22 cellular contexts compared by ENCODE assay signal in genomic region chr9:120043448-120043847, GRCh38.
A peak's percentile ranks its signal among the peaks of the same experiment; 100 is the strongest.
DNase-seq lines count a peak whose midpoint lies in the region; ATAC-seq and TF ChIP-seq lines count a peak whose summit lies in the region.
"Had no signal": no experiment of that assay in that cellular context is flagged by ENCODE, and none has a peak within 500 bp of the region (broad histone marks: within the 10 kb centered on the region; RNA-seq: fewer than 3 reads in every experiment).

No MANE protein-coding gene starts in this region.

- H3K27ac ChIP-seq in SJCRH30 (no peak overlapping the region), upper lobe of left lung (no peak overlapping the region), tibial nerve (no peak overlapping the region)
- H3K27ac ChIP-seq: 22Rv1, esophagus muscularis mucosa, KMS-11, spleen, thoracic aorta had no signal

- no peak for TF ChIP-seq CTCF in upper lobe of left lung (IDR thresholded peaks at IDR 0.05)
- TF ChIP-seq CTCF in tibial nerve (IDR thresholded peaks at IDR 0.05) = no peak

- 40 to 59% methylated on average over 7 of the region's 7 CpGs for WGBS in upper lobe of left lung, 2 donors
- 47 to 50% methylated on average over 7 of the region's 7 CpGs for WGBS in tibial nerve, 2 donors

- TF ChIP-seq EP300 in upper lobe of left lung (IDR thresholded peaks at IDR 0.05) (no peak), tibial nerve (IDR thresholded peaks at IDR 0.05) (no peak)

- TF ChIP-seq POLR2A in upper lobe of left lung (IDR thresholded peaks at IDR 0.05) (no peak), tibial nerve (IDR thresholded peaks at IDR 0.05) (no peak)

- H3K4me1 ChIP-seq in SJCRH30 (0 out of 2 replicates have a peak, but pooled peaks cover 3% of the 10 kb centered on the region), upper lobe of left lung (no peaks in the 10 kb centered on the region), tibial nerve (no peaks in the 10 kb centered on the region)
- H3K4me1 ChIP-seq: BE2C, esophagus muscularis mucosa, spleen had no signal

- H3K27me3 ChIP-seq in SJCRH30 = peaks cover 7% of the 10 kb centered on the region; the same call in 1 of the 2 replicates
- H3K27me3 ChIP-seq in upper lobe of left lung = no peaks in the 10 kb centered on the region
- no peaks in the 10 kb centered on the region for H3K27me3 ChIP-seq in tibial nerve
- H3K27me3 ChIP-seq: BE2C, esophagus muscularis mucosa, spleen had no signal

- ATAC-seq in upper lobe of left lung (ENCODE audit: low FRiP score in 2 of 2) = peak; percentile 16 to 58
- no peak for ATAC-seq in HG03025 (IDR thresholded peaks at IDR 0.05; ENCODE audit: low FRiP score, unreplicated experiment)
- ATAC-seq: activated CD8-positive, alpha-beta T cell treated with anti-CD3 and anti-CD28 coated beads, Interleukin-2, amount 10 ng/mL, durations not matched to agents 7 days and 5 days; Right ventricle myocardium inferior had no signal

- DNase-seq in NCI-H1105 treated with DMSO at 0.1 percent for 48 hours (lab: John Stamatoyannopoulos, UW) = peak; percentile 12
- no peak for DNase-seq in NCI-H1105 (lab: John Stamatoyannopoulos, UW)
- DNase-seq in NCI-H2171 treated with DMSO at 0.1 percent for 48 hours (lab: John Stamatoyannopoulos, UW) = peak; percentile 88
- peak; percentile 6 to 13 for DNase-seq in SJCRH30
- no peak for DNase-seq in upper lobe of left lung
- DNase-seq in retina = no peak
- DNase-seq in tibial nerve (ENCODE audit: low spot score in 2 of 2) = no peak
- DNase-seq: activated B cell treated with CpG ODN at 0.5 μM for 24 hours; activated CD8-positive, alpha-beta T cell treated with anti-CD3 and anti-CD28 coated beads, Interleukin-2, amount 10 ng/mL, durations not matched to agents 7 days and 5 days; activated T-cell treated with anti-CD3 and anti-CD28 coated beads, Interleukin-2, amount 50 U/mL, for 48 hours; BE2C; glutamatergic neuron; H9; NCI-H146; spleen had no signal

- H3K36me3 ChIP-seq in SJCRH30 (no peaks in the 10 kb centered on the region), upper lobe of left lung (no peaks in the 10 kb centered on the region), tibial nerve (no peaks in the 10 kb centered on the region)
- H3K36me3 ChIP-seq: BE2C, esophagus muscularis mucosa, spleen, thoracic aorta had no signal

- no peaks in the 10 kb centered on the region for H3K9me3 ChIP-seq in SJCRH30 (replicated peaks)
- H3K9me3 ChIP-seq in upper lobe of left lung = no peaks in the 10 kb centered on the region
- H3K9me3 ChIP-seq in tibial nerve = no peaks in the 10 kb centered on the region
- H3K9me3 ChIP-seq: BE2C, esophagus muscularis mucosa, thoracic aorta had no signal

- no peak overlapping the region for H3K4me3 ChIP-seq in SJCRH30
- H3K4me3 ChIP-seq in upper lobe of left lung = no peak overlapping the region
- no peak overlapping the region for H3K4me3 ChIP-seq in tibial nerve
- H3K4me3 ChIP-seq: esophagus muscularis mucosa, lung, spleen, thoracic aorta had no signal

Comparison
In these comparisons a context has a peak if more than half of its experiments do, and no peak if none do; other contexts are left out.
1. DNase-seq: peak in NCI-H1105 treated with DMSO at 0.1 percent for 48 hours (single experiment), NCI-H2171 treated with DMSO at 0.1 percent for 48 hours (single experiment) and SJCRH30 (2 of 2); none in NCI-H1105 (single experiment), upper lobe of left lung (0 of 2), retina (single experiment) and tibial nerve (0 of 2).